In genomic region chr20:38706482-38706881, GRCh38 we compare ENCODE assay signal across 26 cellular contexts. TPM values are rescaled to one million over a fixed set of nuclear protein-coding genes. Genes with fewer than 3 reads are reported as not detected.
A peak's percentile ranks its signal among the peaks of the same experiment; 100 is the strongest.
DNase-seq lines count a peak whose midpoint lies in the region; ATAC-seq and TF ChIP-seq lines count a peak whose summit lies in the region.
"Had no signal": no experiment of that assay in that cellular context is flagged by ENCODE, and none has a peak within 500 bp of the region (broad histone marks: within the 10 kb centered on the region; RNA-seq: fewer than 3 reads in every experiment).

No MANE protein-coding gene starts in this region.

- H3K27ac Mint-ChIP-seq in progenitor cell of endocrine pancreas: no peak overlapping the region
- H3K27ac Mint-ChIP-seq in stimulated activated effector memory CD8-positive, alpha-beta T cell treated with anti-CD3 and anti-CD28 coated beads, Interleukin-12 subunit alpha, Interleukin-12 subunit beta, amount 100 ng/mL, for 72 hours: no peak overlapping the region
- H3K27ac Mint-ChIP-seq: activated B cell treated with CpG ODN at 0.5 μM for 24 hours; activated CD4-positive, alpha-beta memory T cell treated with anti-CD3 and anti-CD28 coated beads, Interleukin-2, amount 10 ng/mL, durations not matched to agents 7 days and 5 days; CD14-positive monocyte; T-helper 17 cell had no signal

- no peak overlapping the region for H3K4me3 Mint-ChIP-seq in progenitor cell of endocrine pancreas (ENCODE audit: low read depth)
- no peak overlapping the region for H3K4me3 Mint-ChIP-seq in stimulated activated effector memory CD8-positive, alpha-beta T cell treated with anti-CD3 and anti-CD28 coated beads, Interleukin-12 subunit alpha, Interleukin-12 subunit beta, amount 100 ng/mL, for 72 hours
- H3K4me3 Mint-ChIP-seq: activated B cell treated with CpG ODN at 0.5 μM for 24 hours; activated CD4-positive, alpha-beta memory T cell treated with anti-CD3 and anti-CD28 coated beads, Interleukin-2, amount 10 ng/mL, durations not matched to agents 7 days and 5 days; central memory CD8-positive, alpha-beta T cell; T-helper 17 cell had no signal

- no peak overlapping the region for H2BK5ac ChIP-seq in neuronal stem cell (ENCODE audit: low read length)

- peaks cover 28% of the 10 kb centered on the region for H3K27me3 Mint-ChIP-seq in progenitor cell of endocrine pancreas

- no peak overlapping the region for H2BK15ac ChIP-seq in neuronal stem cell (ENCODE audit: low read length)

- H4K91ac ChIP-seq in neuronal stem cell (ENCODE audit: low read depth, low read length, poor library complexity): no peak overlapping the region

- H4K8ac ChIP-seq in neuronal stem cell (ENCODE audit: low read depth, low read length): no peak overlapping the region

- H2AFZ ChIP-seq in neuronal stem cell (ENCODE audit: low read length): no peak overlapping the region

- no peak overlapping the region for H2AK5ac ChIP-seq in neuronal stem cell (ENCODE audit: low read depth, low read length)

- H3K18ac ChIP-seq in neuronal stem cell (ENCODE audit: low read length): peak overlapping the region; percentile 42

- H2BK120ac ChIP-seq in neuronal stem cell (ENCODE audit: low read depth, low read length): no peak overlapping the region

- H3K79me1 ChIP-seq in neuronal stem cell (ENCODE audit: low read depth, low read length): no peaks in the 10 kb centered on the region

- no CpG with 5 or more reads among the region's 8 CpGs for WGBS in neuronal stem cell (ENCODE audit: extremely low coverage in 2 of 2, insufficient read length in 2 of 2, insufficient replicate concordance in 1 of 2), 2 donors
- 10 to 35% methylated on average over 7 to 8 of the region's 8 CpGs for WGBS in lower leg skin, 2 donors

- peaks cover 0 to 2% of the 10 kb centered on the region in 2 donors for H3K9me3 ChIP-seq in neuronal stem cell (replicated peaks in 1 of 2; ENCODE audit: control insufficient read depth in 2 of 2, insufficient read depth in 1 of 2, low read depth in 1 of 2, low read length in 2 of 2)
- H3K9me3 ChIP-seq: left ventricle myocardium inferior had no signal

- intact Hi-C loops in lower leg skin (cut with DNase I; ENCODE audit: low total_unique reads): no loop called here

- H3K36me3 ChIP-seq in neuronal stem cell (replicated peaks in 1 of 2; ENCODE audit: control insufficient read depth in 2 of 2, insufficient read depth in 2 of 2, low read length in 2 of 2): no peaks in the 10 kb centered on the region
- H3K36me3 ChIP-seq: left ventricle myocardium inferior had no signal

- H3K4me3 ChIP-seq in neuronal stem cell (ENCODE audit: low read length in 2 of 2) (no peak overlapping the region), lower leg skin (ENCODE audit: low read depth, poor library complexity, severe bottlenecking) (no peak overlapping the region)
- H3K4me3 ChIP-seq: left ventricle myocardium inferior had no signal

- H3K4me1 ChIP-seq in neuronal stem cell (ENCODE audit: control insufficient read depth in 2 of 2, insufficient read depth in 1 of 2, low read depth in 1 of 2, low read length in 2 of 2): peaks cover 0 to 6% of the 10 kb centered on the region in 2 donors
- H3K4me1 ChIP-seq: left ventricle myocardium inferior had no signal

- DNase-seq in NCI-H748 (lab: John Stamatoyannopoulos, UW; ENCODE audit: unreplicated experiment) (peak; percentile 46), NCI-H748 treated with DMSO at 0.1 percent for 48 hours (lab: John Stamatoyannopoulos, UW) (no peak), NCI-H2227 treated with DMSO at 0.1 percent for 48 hours (lab: John Stamatoyannopoulos, UW) (peak; percentile 71), ecto neural progenitor cell (ENCODE audit: low spot score) (peak; percentile 56), neuronal stem cell (ENCODE audit: low spot score) (no peak), progenitor cell of endocrine pancreas (ENCODE audit: low spot score, unreplicated experiment) (no peak), lower leg skin (ENCODE audit: low spot score in 2 of 2) (no peak)
- no peak for DNase-seq in stimulated activated effector memory CD8-positive, alpha-beta T cell treated with anti-CD3 and anti-CD28 coated beads, Interleukin-12 subunit alpha, Interleukin-12 subunit beta, amount 100 ng/mL, for 72 hours (ENCODE audit: low spot score in 2 of 2)
- DNase-seq: ACHN; activated B cell treated with CpG ODN at 0.5 μM for 24 hours; activated CD4-positive, alpha-beta memory T cell treated with anti-CD3 and anti-CD28 coated beads, Interleukin-2, amount 10 ng/mL, durations not matched to agents 7 days and 5 days; activated naive CD4-positive, alpha-beta T cell treated with Interleukin-2 at 50 U/mL for 16 hours; activated T-cell treated with anti-CD3 and anti-CD28 coated beads, Interleukin-2, amount 50 U/mL, for 1 hour; effector CD8-positive, alpha-beta T cell; HCEC 1CT; IMR-90; left ventricle myocardium inferior; MM.1S; right cardiac atrium; SHP77; stimulated activated CD4-positive, alpha-beta T cell treated with anti-CD3 and anti-CD28 coated beads, Interleukin-15, amount 100 ng/mL, for 24 hours; T-helper 17 cell had no signal

- H3K9me3 Mint-ChIP-seq in progenitor cell of endocrine pancreas (ENCODE audit: low read depth): no peaks in the 10 kb centered on the region
- H3K9me3 Mint-ChIP-seq in stimulated activated effector memory CD8-positive, alpha-beta T cell treated with anti-CD3 and anti-CD28 coated beads, Interleukin-12 subunit alpha, Interleukin-12 subunit beta, amount 100 ng/mL, for 72 hours: no peaks in the 10 kb centered on the region
- H3K9me3 Mint-ChIP-seq: activated B cell treated with CpG ODN at 0.5 μM for 24 hours; activated CD4-positive, alpha-beta memory T cell treated with anti-CD3 and anti-CD28 coated beads, Interleukin-2, amount 10 ng/mL, durations not matched to agents 7 days and 5 days; CD14-positive monocyte; central memory CD8-positive, alpha-beta T cell had no signal

- no peak for TF ChIP-seq POLR2A in lower leg skin (IDR thresholded peaks at IDR 0.05)

- TF ChIP-seq CTCF in progenitor cell of endocrine pancreas (IDR thresholded peaks at IDR 0.05; ENCODE audit: unreplicated experiment): no peak
- TF ChIP-seq CTCF in lower leg skin (IDR thresholded peaks at IDR 0.05): no peak

- H3K14ac ChIP-seq in neuronal stem cell (ENCODE audit: low read length): no peak overlapping the region

- no peak overlapping the region for H3K23ac ChIP-seq in neuronal stem cell (ENCODE audit: low read depth, low read length, poor library complexity)

- no peak overlapping the region for H3K9ac ChIP-seq in neuronal stem cell (ENCODE audit: low read depth, low read length, poor library complexity)

- H3K27me3 ChIP-seq in neuronal stem cell (ENCODE audit: control insufficient read depth in 3 of 3, insufficient read depth in 3 of 3, low read depth in 1 of 3, low read length in 3 of 3): peaks cover 0 to 27% (median 0%) of the 10 kb centered on the region in 3 experiments

- no peaks in the 10 kb centered on the region for H3K36me3 Mint-ChIP-seq in progenitor cell of endocrine pancreas (ENCODE audit: insufficient read depth)
- no peaks in the 10 kb centered on the region for H3K36me3 Mint-ChIP-seq in stimulated activated effector memory CD8-positive, alpha-beta T cell treated with anti-CD3 and anti-CD28 coated beads, Interleukin-12 subunit alpha, Interleukin-12 subunit beta, amount 100 ng/mL, for 72 hours
- H3K36me3 Mint-ChIP-seq: CD14-positive monocyte had no signal

- H3K4ac ChIP-seq in neuronal stem cell (ENCODE audit: low read length): no peak overlapping the region

- no peak overlapping the region for H3K4me2 ChIP-seq in neuronal stem cell (ENCODE audit: insufficient read depth, low read length, poor library complexity, severe bottlenecking)

- H3K27ac ChIP-seq in neuronal stem cell (replicated peaks; ENCODE audit: low read length): no peak overlapping the region
- H3K27ac ChIP-seq: HL-60, left ventricle myocardium inferior had no signal

- no peak overlapping the region for H2BK12ac ChIP-seq in neuronal stem cell (ENCODE audit: low read length)

- H3K4me1 Mint-ChIP-seq in progenitor cell of endocrine pancreas (ENCODE audit: low read depth): no peaks in the 10 kb centered on the region
- H3K4me1 Mint-ChIP-seq in stimulated activated effector memory CD8-positive, alpha-beta T cell treated with anti-CD3 and anti-CD28 coated beads, Interleukin-12 subunit alpha, Interleukin-12 subunit beta, amount 100 ng/mL, for 72 hours: no peaks in the 10 kb centered on the region
- H3K4me1 Mint-ChIP-seq: activated B cell treated with CpG ODN at 0.5 μM for 24 hours; activated CD4-positive, alpha-beta memory T cell treated with anti-CD3 and anti-CD28 coated beads, Interleukin-2, amount 10 ng/mL, durations not matched to agents 7 days and 5 days; CD14-positive monocyte; central memory CD8-positive, alpha-beta T cell; T-helper 17 cell had no signal

- no peak for ATAC-seq in stimulated activated effector memory CD8-positive, alpha-beta T cell treated with anti-CD3 and anti-CD28 coated beads, Interleukin-12 subunit alpha, Interleukin-12 subunit beta, amount 100 ng/mL, for 72 hours
- ATAC-seq: right cardiac atrium, T-helper 17 cell had no signal

RNA-seq across cellular contexts. Expression of gene SLC32A1, which starts 17.8 kb away (rescaled TPM):
- 0.11 TPM for polyA plus RNA-seq in neuronal stem cell (2013, experiment 1 of 2)
- polyA plus RNA-seq in neuronal stem cell (2013, experiment 2 of 2): 0.14 TPM
- total RNA-seq in progenitor cell of endocrine pancreas (not detected in 2 replicates), lower leg skin (not detected)
- total RNA-seq: activated B cell treated with CpG ODN at 0.5 μM for 24 hours; activated CD4-positive, alpha-beta memory T cell treated with anti-CD3 and anti-CD28 coated beads, Interleukin-2, amount 10 ng/mL, durations not matched to agents 7 days and 5 days; glomerular endothelial cell; IMR-90; left ventricle myocardium inferior; right cardiac atrium; T-helper 17 cell had no signal
- polyA plus RNA-seq: CD14-positive monocyte, IMR-90, right cardiac atrium had no signal

RNA-seq across cellular contexts. Expression of gene ACTR5, which starts 41.8 kb away (rescaled TPM):
- 7.2 TPM for polyA plus RNA-seq in neuronal stem cell (2013, experiment 1 of 2)
- polyA plus RNA-seq in neuronal stem cell (2013, experiment 2 of 2): 7.2 TPM
- total RNA-seq in progenitor cell of endocrine pancreas (9.8 and 10.3 TPM in 2 replicates), lower leg skin (10 to 100 TPM in 3 of 4 donors, 1 to 10 TPM in 1; 7.3 to 11.7 (median 10.8) TPM)

Comparison
In these comparisons a context has a peak if more than half of its experiments do, and no peak if none do; other contexts are left out.
1. DNase-seq: peak in NCI-H748 (single experiment), NCI-H2227 treated with DMSO at 0.1 percent for 48 hours (single experiment) and ecto neural progenitor cell (single experiment); none in NCI-H748 treated with DMSO at 0.1 percent for 48 hours (single experiment), neuronal stem cell (single experiment), progenitor cell of endocrine pancreas (single experiment), lower leg skin (0 of 2) and stimulated activated effector memory CD8-positive, alpha-beta T cell treated with anti-CD3 and anti-CD28 coated beads, Interleukin-12 subunit alpha, Interleukin-12 subunit beta, amount 100 ng/mL, for 72 hours (0 of 2).